Comparison of ENCODE assay signal across 14 cellular contexts in the genomic region with DNA sequence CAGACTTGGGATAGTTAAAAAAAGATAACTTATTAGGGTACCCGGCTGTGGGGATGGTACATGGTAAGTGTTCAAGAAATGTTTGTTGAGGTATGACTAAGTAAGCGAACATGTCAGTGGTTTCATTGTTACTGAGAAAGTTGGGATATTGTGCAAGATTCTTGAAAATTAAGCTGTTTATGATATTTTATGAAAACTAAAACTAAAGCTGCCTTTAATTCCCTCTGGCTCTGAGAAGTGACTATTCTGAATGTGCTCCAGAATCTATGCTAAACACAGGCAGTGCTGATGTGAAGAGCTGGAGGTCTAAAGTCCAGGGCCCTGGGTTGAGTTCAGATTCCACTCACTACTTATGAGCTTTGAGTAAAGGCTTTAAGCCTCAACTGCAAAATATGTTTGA.
DNase-seq lines count a peak whose midpoint lies in the region; ATAC-seq, FAIRE-seq and TF ChIP-seq lines count a peak whose summit lies in the region.
"Had no signal": no experiment of that assay in that cellular context is flagged by ENCODE, and none has a peak within 500 bp of the region (broad histone marks: within the 10 kb centered on the region; RNA-seq: fewer than 3 reads in every experiment).

No MANE protein-coding gene starts in this region.

- no peak for TF ChIP-seq CTCF in lower leg skin (IDR thresholded peaks at IDR 0.05)

- 66 to 85% methylated on average over 2 of the region's 2 CpGs for WGBS in lower leg skin, 2 donors

- peaks cover 11% of the 10 kb centered on the region for H3K9me3 Mint-ChIP-seq in natural killer cell treated with Interleukin-12 subunit alpha and Interleukin-12 subunit beta and Interleukin-15 and Interleukin-18, amount 100 ng/mL, for 72 hours
- H3K9me3 Mint-ChIP-seq: activated CD4-positive, alpha-beta T cell treated with anti-CD3 and anti-CD28 coated beads, Interleukin-2, amount 10 ng/mL, durations not matched to agents 7 days and 5 days had no signal

- peak overlapping the region; percentile 89 for H3K4me3 Mint-ChIP-seq in natural killer cell treated with Interleukin-12 subunit alpha and Interleukin-12 subunit beta and Interleukin-15 and Interleukin-18, amount 100 ng/mL, for 72 hours
- H3K4me3 Mint-ChIP-seq: activated CD4-positive, alpha-beta T cell treated with anti-CD3 and anti-CD28 coated beads, Interleukin-2, amount 10 ng/mL, durations not matched to agents 7 days and 5 days had no signal

- FAIRE-seq in RCC 7860 (lab: Jason Lieb, UNC): peak; percentile 88

- no peak for TF ChIP-seq POLR2A in lower leg skin (IDR thresholded peaks at IDR 0.05)

- no peak overlapping the region for H3K4me3 ChIP-seq in lower leg skin (ENCODE audit: low read depth, poor library complexity, severe bottlenecking)
- H3K4me3 ChIP-seq: gastrocnemius medialis, transverse colon had no signal

- DNase-seq in EL (peak; percentile 82), RCC 7860 (ENCODE audit: low spot score) (peak; percentile 28), fibroblast of gingiva (ENCODE audit: low read depth) (peak; percentile 87), SW 1271 (lab: John Stamatoyannopoulos, UW) (no peak), lower leg skin (ENCODE audit: low spot score in 2 of 2) (no peak)
- DNase-seq in natural killer cell treated with Interleukin-12 subunit alpha and Interleukin-12 subunit beta and Interleukin-15 and Interleukin-18, amount 100 ng/mL, for 72 hours (ENCODE audit: low spot score): no peak
- DNase-seq: activated CD4-positive, alpha-beta T cell treated with anti-CD3 and anti-CD28 coated beads, Interleukin-2, amount 10 ng/mL, durations not matched to agents 7 days and 5 days; activated gamma-delta T cell; gastrocnemius medialis; Karpas-422; stimulated activated CD4-positive, alpha-beta T cell treated with anti-CD3 and anti-CD28 coated beads, Interleukin-12 subunit alpha, Interleukin-12 subunit beta, amount 100 ng/mL, for 4 hours; transverse colon had no signal

- intact Hi-C loops in lower leg skin (cut with DNase I; ENCODE audit: low total_unique reads): no loop called here

- peaks cover 52% of the 10 kb centered on the region for H3K36me3 Mint-ChIP-seq in natural killer cell treated with Interleukin-12 subunit alpha and Interleukin-12 subunit beta and Interleukin-15 and Interleukin-18, amount 100 ng/mL, for 72 hours

- no peaks in the 10 kb centered on the region for H3K27me3 Mint-ChIP-seq in natural killer cell treated with Interleukin-12 subunit alpha and Interleukin-12 subunit beta and Interleukin-15 and Interleukin-18, amount 100 ng/mL, for 72 hours
- H3K27me3 Mint-ChIP-seq: activated CD4-positive, alpha-beta T cell treated with anti-CD3 and anti-CD28 coated beads, Interleukin-2, amount 10 ng/mL, durations not matched to agents 7 days and 5 days had no signal

- H3K27ac Mint-ChIP-seq in natural killer cell treated with Interleukin-12 subunit alpha and Interleukin-12 subunit beta and Interleukin-15 and Interleukin-18, amount 100 ng/mL, for 72 hours: peak overlapping the region; percentile 100
- H3K27ac Mint-ChIP-seq: activated CD4-positive, alpha-beta T cell treated with anti-CD3 and anti-CD28 coated beads, Interleukin-2, amount 10 ng/mL, durations not matched to agents 7 days and 5 days had no signal

- ATAC-seq in natural killer cell treated with Interleukin-12 subunit alpha and Interleukin-12 subunit beta and Interleukin-15 and Interleukin-18, amount 100 ng/mL, for 72 hours: peak; percentile 85 to 86
- no peak for ATAC-seq in HG02759 (IDR thresholded peaks at IDR 0.05; ENCODE audit: unreplicated experiment)
- no peak for ATAC-seq in HG02884 (IDR thresholded peaks at IDR 0.05; ENCODE audit: unreplicated experiment)
- ATAC-seq: gastrocnemius medialis had no signal

- H3K4me1 Mint-ChIP-seq in natural killer cell treated with Interleukin-12 subunit alpha and Interleukin-12 subunit beta and Interleukin-15 and Interleukin-18, amount 100 ng/mL, for 72 hours (ENCODE audit: low read depth in 2 of 2): peaks cover 77 to 80% of the 10 kb centered on the region in 2 donors

Comparison
In these comparisons a context has a peak if more than half of its experiments do, and no peak if none do; other contexts are left out.
1. DNase-seq: peak in EL (single experiment), RCC 7860 (single experiment) and fibroblast of gingiva (single experiment); none in natural killer cell treated with Interleukin-12 subunit alpha and Interleukin-12 subunit beta and Interleukin-15 and Interleukin-18, amount 100 ng/mL, for 72 hours (single experiment), SW 1271 (0 of 2) and lower leg skin (0 of 2).
2. ATAC-seq: peak in natural killer cell treated with Interleukin-12 subunit alpha and Interleukin-12 subunit beta and Interleukin-15 and Interleukin-18, amount 100 ng/mL, for 72 hours (2 of 2); none in HG02759 (single experiment) and HG02884 (single experiment).